ENCODE assay signal across 1 cellular context in the genomic region with DNA sequence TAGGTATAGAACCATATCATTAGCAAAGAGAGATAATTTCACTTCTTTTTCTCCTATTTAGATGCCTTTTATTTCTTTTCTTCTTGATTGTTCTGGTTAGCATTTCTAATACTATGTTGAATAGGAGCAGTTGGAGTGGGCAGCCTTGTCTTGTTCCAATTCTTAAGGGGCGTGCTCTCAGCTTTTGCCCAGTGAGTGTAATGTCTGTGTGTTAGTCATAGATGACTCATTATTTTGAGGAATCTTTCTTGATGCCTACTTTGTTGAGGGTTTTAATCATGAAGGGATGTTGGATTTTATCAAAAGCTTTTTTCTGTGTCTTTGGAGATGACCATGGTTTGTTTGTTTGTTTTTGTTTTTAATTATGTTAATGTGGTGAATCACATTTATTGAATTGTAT.
TF ChIP-seq lines count a peak whose summit lies in the region.

No MANE protein-coding gene starts in this region.

TF ChIP-seq in SK-N-SH treated with all-trans-retinoic acid at 6 μM for 48 hours, 23 proteins besides CTCF, POLR2A, EP300 and RAD21 (continued from another document):
- TF ChIP-seq, protein P1, sequence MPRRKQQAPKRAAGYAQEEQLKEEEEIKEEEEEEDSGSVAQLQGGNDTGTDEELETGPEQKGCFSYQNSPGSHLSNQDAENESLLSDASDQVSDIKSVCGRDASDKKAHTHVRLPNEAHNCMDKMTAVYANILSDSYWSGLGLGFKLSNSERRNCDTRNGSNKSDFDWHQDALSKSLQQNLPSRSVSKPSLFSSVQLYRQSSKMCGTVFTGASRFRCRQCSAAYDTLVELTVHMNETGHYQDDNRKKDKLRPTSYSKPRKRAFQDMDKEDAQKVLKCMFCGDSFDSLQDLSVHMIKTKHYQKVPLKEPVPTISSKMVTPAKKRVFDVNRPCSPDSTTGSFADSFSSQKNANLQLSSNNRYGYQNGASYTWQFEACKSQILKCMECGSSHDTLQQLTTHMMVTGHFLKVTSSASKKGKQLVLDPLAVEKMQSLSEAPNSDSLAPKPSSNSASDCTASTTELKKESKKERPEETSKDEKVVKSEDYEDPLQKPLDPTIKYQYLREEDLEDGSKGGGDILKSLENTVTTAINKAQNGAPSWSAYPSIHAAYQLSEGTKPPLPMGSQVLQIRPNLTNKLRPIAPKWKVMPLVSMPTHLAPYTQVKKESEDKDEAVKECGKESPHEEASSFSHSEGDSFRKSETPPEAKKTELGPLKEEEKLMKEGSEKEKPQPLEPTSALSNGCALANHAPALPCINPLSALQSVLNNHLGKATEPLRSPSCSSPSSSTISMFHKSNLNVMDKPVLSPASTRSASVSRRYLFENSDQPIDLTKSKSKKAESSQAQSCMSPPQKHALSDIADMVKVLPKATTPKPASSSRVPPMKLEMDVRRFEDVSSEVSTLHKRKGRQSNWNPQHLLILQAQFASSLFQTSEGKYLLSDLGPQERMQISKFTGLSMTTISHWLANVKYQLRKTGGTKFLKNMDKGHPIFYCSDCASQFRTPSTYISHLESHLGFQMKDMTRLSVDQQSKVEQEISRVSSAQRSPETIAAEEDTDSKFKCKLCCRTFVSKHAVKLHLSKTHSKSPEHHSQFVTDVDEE (CRISPR knock-in tag; IDR thresholded peaks at IDR 0.05): no peak
- TF ChIP-seq ZC3H10 (CRISPR knock-in tag; IDR thresholded peaks at IDR 0.05): no peak
TF ChIP-seq in SK-N-SH treated with all-trans-retinoic acid at 6 μM for 48 hours: peak in this region for 0.
